14 cellular contexts compared by ENCODE assay signal in genomic region chr3:101806491-101806890, GRCh38. TPM values are rescaled to one million over a fixed set of nuclear protein-coding genes. Genes with fewer than 3 reads are reported as not detected.
A peak's percentile ranks its signal among the peaks of the same experiment; 100 is the strongest.
DNase-seq lines count a peak whose midpoint lies in the region; ATAC-seq and TF ChIP-seq lines count a peak whose summit lies in the region.
"Had no signal": no experiment of that assay in that cellular context is flagged by ENCODE, and none has a peak within 500 bp of the region (broad histone marks: within the 10 kb centered on the region; RNA-seq: fewer than 3 reads in every experiment).

No MANE protein-coding gene starts in this region.

- H3K9me2 ChIP-seq in GM23248 (ENCODE audit: insufficient read depth) = no peaks in the 10 kb centered on the region

- H3K36me3 ChIP-seq in GM23248 (ENCODE audit: low read depth) = no peaks in the 10 kb centered on the region

- no peak overlapping the region for H3K4me3 Mint-ChIP-seq in CD4-positive, alpha-beta T cell
- no peak overlapping the region for H3K4me3 Mint-ChIP-seq in WTC11
- no peak overlapping the region for H3K4me3 Mint-ChIP-seq in activated CD4-positive, alpha-beta T cell treated with anti-CD3 and anti-CD28 coated beads, Interleukin-2, amount 10 ng/mL, durations not matched to agents 7 days and 5 days
- H3K4me3 Mint-ChIP-seq: H9 had no signal

- no peak overlapping the region for H3K9ac ChIP-seq in GM23248

- intact Hi-C loops in CD4-positive, alpha-beta T cell (cut with DNase I, micrococcal nuclease) = loop anchor here in 1 of 2 experiments (5.0 kb wide), 1 partner anchor 731 kb away; no protein-coding TSS in a partner anchor

- H3K4me3 ChIP-seq in GM23248 = no peak overlapping the region
- H3K4me3 ChIP-seq: K562 had no signal

- H3K27ac Mint-ChIP-seq in CD4-positive, alpha-beta T cell = peak overlapping the region; percentile 32
- H3K27ac Mint-ChIP-seq in WTC11 = 0 out of 2 replicates have a peak overlapping the region, but pooled peaks have one; percentile 24
- H3K27ac Mint-ChIP-seq in activated CD4-positive, alpha-beta T cell treated with anti-CD3 and anti-CD28 coated beads, Interleukin-2, amount 10 ng/mL, durations not matched to agents 7 days and 5 days = no peak overlapping the region

- H3K27me3 Mint-ChIP-seq in CD4-positive, alpha-beta T cell = no peaks in the 10 kb centered on the region
- no peaks in the 10 kb centered on the region for H3K27me3 Mint-ChIP-seq in WTC11 (ENCODE audit: low read depth)
- H3K27me3 Mint-ChIP-seq in activated CD4-positive, alpha-beta T cell treated with anti-CD3 and anti-CD28 coated beads, Interleukin-2, amount 10 ng/mL, durations not matched to agents 7 days and 5 days = no peaks in the 10 kb centered on the region

- no peaks in the 10 kb centered on the region for H4K20me1 ChIP-seq in GM23248 (ENCODE audit: insufficient read depth)

- H3K9me3 ChIP-seq in CD4-positive, alpha-beta T cell (ENCODE audit: control insufficient read depth, low read length) = no peaks in the 10 kb centered on the region
- H3K9me3 ChIP-seq in GM23248 (ENCODE audit: low read depth) = no peaks in the 10 kb centered on the region
- H3K9me3 ChIP-seq: BE2C had no signal

- H3K4me1 ChIP-seq in GM23248 (ENCODE audit: insufficient read depth) = peaks cover 17% of the 10 kb centered on the region

- H3F3A ChIP-seq in GM23248 (ENCODE audit: insufficient read depth) = 0 out of 2 replicates have a peak, but pooled peaks cover 12% of the 10 kb centered on the region

- no peaks in the 10 kb centered on the region for H3K27me3 ChIP-seq in CD4-positive, alpha-beta T cell (ENCODE audit: control insufficient read depth, insufficient read depth, low read length)
- no peaks in the 10 kb centered on the region for H3K27me3 ChIP-seq in GM23248 (replicated peaks; ENCODE audit: insufficient read depth)
- H3K27me3 ChIP-seq: BE2C had no signal

- H3K79me2 ChIP-seq in GM23248 (ENCODE audit: insufficient read depth) = no peaks in the 10 kb centered on the region

- peaks cover 75% of the 10 kb centered on the region for H3K36me3 Mint-ChIP-seq in CD4-positive, alpha-beta T cell (ENCODE audit: low read depth)
- peaks cover 14% of the 10 kb centered on the region for H3K36me3 Mint-ChIP-seq in WTC11
- H3K36me3 Mint-ChIP-seq in activated CD4-positive, alpha-beta T cell treated with anti-CD3 and anti-CD28 coated beads, Interleukin-2, amount 10 ng/mL, durations not matched to agents 7 days and 5 days (ENCODE audit: low read depth) = peaks cover 34% of the 10 kb centered on the region

- peaks cover 58% of the 10 kb centered on the region for H3K4me1 Mint-ChIP-seq in CD4-positive, alpha-beta T cell (ENCODE audit: low read depth)
- H3K4me1 Mint-ChIP-seq in WTC11 = peaks cover 12% of the 10 kb centered on the region
- H3K4me1 Mint-ChIP-seq in activated CD4-positive, alpha-beta T cell treated with anti-CD3 and anti-CD28 coated beads, Interleukin-2, amount 10 ng/mL, durations not matched to agents 7 days and 5 days = peaks cover 46% of the 10 kb centered on the region

- CTCF ChIA-PET in CD4-positive, alpha-beta T cell (lab: Charles Lee) = interaction anchor here (1.4 kb wide), 1 partner anchor 423 kb away, joined by 6 read pairs; no protein-coding TSS in a partner anchor
- CTCF ChIA-PET in WTC11 (lab: Charles Lee) = interaction anchor here (2.4 to 4.1 kb wide), 2 partner anchors 419 kb away, joined by 11 to 33 read pairs; no protein-coding TSS in a partner anchor
- CTCF ChIA-PET in activated CD4-positive, alpha-beta T cell treated with anti-CD3 and anti-CD28 coated beads, Interleukin-2, amount 10 ng/mL, durations not matched to agents 7 days and 5 days (lab: Charles Lee) = interaction anchor here (0.9 to 2.3 kb wide), 2 partner anchors 419 to 423 kb away, joined by 3 to 11 read pairs; no protein-coding TSS in a partner anchor

- POLR2A ChIA-PET in CD4-positive, alpha-beta T cell (lab: Charles Lee) = interaction anchor here (1.0 to 1.5 kb wide), 2 partner anchors 20 to 43 kb away, joined by 4 to 5 read pairs; partner anchors contain the start of gene NFKBIZ
- POLR2A ChIA-PET in WTC11 (lab: Charles Lee) = no interaction called here
- POLR2A ChIA-PET in activated CD4-positive, alpha-beta T cell treated with anti-CD3 and anti-CD28 coated beads, Interleukin-2, amount 10 ng/mL, durations not matched to agents 7 days and 5 days (lab: Charles Lee) = no interaction called here

- no peak for ATAC-seq in CD4-positive, alpha-beta T cell (ENCODE audit: poor library complexity)
- ATAC-seq in WTC11 = no peak
- ATAC-seq: K562 had no signal

- DNase-seq in CD4-positive, alpha-beta T cell = no peak
- DNase-seq in GM23248 = peak; percentile 62
- DNase-seq in WTC11 (ENCODE audit: low spot score) = no peak
- peak; percentile 29 for DNase-seq in fibroblast of peridontal ligament (ENCODE audit: extremely low read depth)
- no peak for DNase-seq in HuH-7 (ENCODE audit: low spot score)
- DNase-seq in SW 1271 (lab: John Stamatoyannopoulos, UW) = no peak
- no peak for DNase-seq in GM20000 (ENCODE audit: low spot score)
- no peak for DNase-seq in activated CD4-positive, alpha-beta T cell treated with anti-CD3 and anti-CD28 coated beads, Interleukin-2, amount 10 ng/mL, durations not matched to agents 7 days and 5 days
- DNase-seq: BE2C, DMS53, GOT3, H9 had no signal

- no peaks in the 10 kb centered on the region for H3K9me3 Mint-ChIP-seq in CD4-positive, alpha-beta T cell
- H3K9me3 Mint-ChIP-seq in WTC11 = no peaks in the 10 kb centered on the region
- no peaks in the 10 kb centered on the region for H3K9me3 Mint-ChIP-seq in activated CD4-positive, alpha-beta T cell treated with anti-CD3 and anti-CD28 coated beads, Interleukin-2, amount 10 ng/mL, durations not matched to agents 7 days and 5 days
- H3K9me3 Mint-ChIP-seq: H9 had no signal

- peak overlapping the region; percentile 28 for H2AFZ ChIP-seq in GM23248

- no peak overlapping the region for H3K27ac ChIP-seq in CD4-positive, alpha-beta T cell (ENCODE audit: low read depth, low read length)
- peak overlapping the region; percentile 18 for H3K27ac ChIP-seq in GM23248
- H3K27ac ChIP-seq: C4-2B had no signal

- in situ Hi-C loops in GM23248 (cut with MboI) = loop anchor here (5.0 to 25.0 kb wide), 2 partner anchors 416 to 731 kb away; no protein-coding TSS in a partner anchor

- 6 to 26% methylated on average over 1 of the region's 1 CpG for WGBS in GM23248 (ENCODE audit: low coverage in 1 of 2, low lambda C conversion rate in 2 of 2, missing lambda C conversion rate in 2 of 2), 2 experiments

- no peak for TF ChIP-seq CTCF in CD4-positive, alpha-beta T cell (IDR thresholded peaks at IDR 0.05)
- no peak for TF ChIP-seq CTCF in WTC11 (IDR thresholded peaks at IDR 0.05)
- TF ChIP-seq CTCF in GM20000 (IDR thresholded peaks at IDR 0.05; ENCODE audit: extremely low read depth, missing control alignments) = no peak

- H3K4me2 ChIP-seq in GM23248 (ENCODE audit: unreplicated experiment) = peak overlapping the region; percentile 21

TF ChIP-seq in WTC11, 78 proteins besides CTCF, POLR2A, EP300 and RAD21:
- TF ChIP-seq ZMAT4 (CRISPR knock-in tag; IDR thresholded peaks at IDR 0.05) (no peak), CDX4 (CRISPR knock-in tag; IDR thresholded peaks at IDR 0.05; ENCODE audit: borderline replicate concordance) (no peak), TCF7 (CRISPR knock-in tag; IDR thresholded peaks at IDR 0.05; ENCODE audit: low read depth) (no peak), FOXJ3 (CRISPR knock-in tag; IDR thresholded peaks at IDR 0.05; ENCODE audit: borderline replicate concordance) (no peak)

RNA-seq across cellular contexts. Expression of gene NXPE3, which starts 27.5 kb away (rescaled TPM):
- total RNA-seq in CD4-positive, alpha-beta T cell = 10 to 100 TPM; 37.4 to 37.5 TPM
- 5.4 and 14.0 TPM in 2 replicates for total RNA-seq in GM23248 (2014; rRNA removed; shearing (Covaris generic))
- polyA plus RNA-seq in GM23248 (2016; fragmentation: Nextera tagmentation; extraction: Ambion mirVana) = 10.8 and 12.6 TPM in 2 replicates
- 11.3 to 13.9 TPM (median 12.9 TPM) in 3 replicates for total RNA-seq in WTC11 (2021)
- 10 to 100 TPM; 28.5 to 29.5 TPM for total RNA-seq in activated CD4-positive, alpha-beta T cell treated with anti-CD3 and anti-CD28 coated beads, Interleukin-2, amount 10 ng/mL, durations not matched to agents 7 days and 5 days

RNA-seq across cellular contexts. Expression of gene NFKBIZ, which starts 42.8 kb away (rescaled TPM):
- 100 to 1,000 TPM; 438 to 451 TPM for total RNA-seq in CD4-positive, alpha-beta T cell
- 19.1 and 34.3 TPM in 2 replicates for total RNA-seq in GM23248 (2014; rRNA removed; shearing (Covaris generic))
- polyA plus RNA-seq in GM23248 (2016; fragmentation: Nextera tagmentation; extraction: Ambion mirVana) = 11.5 and 15.7 TPM in 2 replicates
- total RNA-seq in WTC11 (2021) = 15.1 to 17.9 TPM (median 16.9 TPM) in 3 replicates
- total RNA-seq in activated CD4-positive, alpha-beta T cell treated with anti-CD3 and anti-CD28 coated beads, Interleukin-2, amount 10 ng/mL, durations not matched to agents 7 days and 5 days = 10 to 100 TPM; 33.7 to 37.7 TPM

Comparison
In these comparisons a context has a peak if more than half of its experiments do, and no peak if none do; other contexts are left out.
1. DNase-seq: peak in GM23248 (single experiment) and fibroblast of peridontal ligament (single experiment); none in CD4-positive, alpha-beta T cell (0 of 10), WTC11 (single experiment), HuH-7 (single experiment), SW 1271 (0 of 2), GM20000 (single experiment) and activated CD4-positive, alpha-beta T cell treated with anti-CD3 and anti-CD28 coated beads, Interleukin-2, amount 10 ng/mL, durations not matched to agents 7 days and 5 days (single experiment).
2. RNA of gene NFKBIZ, which starts 42.8 kb away (total RNA-seq): 438 to 451 TPM in CD4-positive, alpha-beta T cell; 33.7 to 37.7 TPM in activated CD4-positive, alpha-beta T cell treated with anti-CD3 and anti-CD28 coated beads, Interleukin-2, amount 10 ng/mL, durations not matched to agents 7 days and 5 days, 19.1 to 34.3 TPM in GM23248 and 15.1 to 17.9 TPM in WTC11; every median in the first group is over 10 times any median in the second.